In genomic region chr11:9982796-9983579, GRCh38 we compare ENCODE assay signal across 1 cellular context.
TF ChIP-seq lines count a peak whose summit lies in the region.

No MANE protein-coding gene starts in this region.

TF ChIP-seq in H1, 55 proteins besides CTCF, POLR2A, EP300 and RAD21 (continued from another document):
- TF ChIP-seq, protein P1, sequence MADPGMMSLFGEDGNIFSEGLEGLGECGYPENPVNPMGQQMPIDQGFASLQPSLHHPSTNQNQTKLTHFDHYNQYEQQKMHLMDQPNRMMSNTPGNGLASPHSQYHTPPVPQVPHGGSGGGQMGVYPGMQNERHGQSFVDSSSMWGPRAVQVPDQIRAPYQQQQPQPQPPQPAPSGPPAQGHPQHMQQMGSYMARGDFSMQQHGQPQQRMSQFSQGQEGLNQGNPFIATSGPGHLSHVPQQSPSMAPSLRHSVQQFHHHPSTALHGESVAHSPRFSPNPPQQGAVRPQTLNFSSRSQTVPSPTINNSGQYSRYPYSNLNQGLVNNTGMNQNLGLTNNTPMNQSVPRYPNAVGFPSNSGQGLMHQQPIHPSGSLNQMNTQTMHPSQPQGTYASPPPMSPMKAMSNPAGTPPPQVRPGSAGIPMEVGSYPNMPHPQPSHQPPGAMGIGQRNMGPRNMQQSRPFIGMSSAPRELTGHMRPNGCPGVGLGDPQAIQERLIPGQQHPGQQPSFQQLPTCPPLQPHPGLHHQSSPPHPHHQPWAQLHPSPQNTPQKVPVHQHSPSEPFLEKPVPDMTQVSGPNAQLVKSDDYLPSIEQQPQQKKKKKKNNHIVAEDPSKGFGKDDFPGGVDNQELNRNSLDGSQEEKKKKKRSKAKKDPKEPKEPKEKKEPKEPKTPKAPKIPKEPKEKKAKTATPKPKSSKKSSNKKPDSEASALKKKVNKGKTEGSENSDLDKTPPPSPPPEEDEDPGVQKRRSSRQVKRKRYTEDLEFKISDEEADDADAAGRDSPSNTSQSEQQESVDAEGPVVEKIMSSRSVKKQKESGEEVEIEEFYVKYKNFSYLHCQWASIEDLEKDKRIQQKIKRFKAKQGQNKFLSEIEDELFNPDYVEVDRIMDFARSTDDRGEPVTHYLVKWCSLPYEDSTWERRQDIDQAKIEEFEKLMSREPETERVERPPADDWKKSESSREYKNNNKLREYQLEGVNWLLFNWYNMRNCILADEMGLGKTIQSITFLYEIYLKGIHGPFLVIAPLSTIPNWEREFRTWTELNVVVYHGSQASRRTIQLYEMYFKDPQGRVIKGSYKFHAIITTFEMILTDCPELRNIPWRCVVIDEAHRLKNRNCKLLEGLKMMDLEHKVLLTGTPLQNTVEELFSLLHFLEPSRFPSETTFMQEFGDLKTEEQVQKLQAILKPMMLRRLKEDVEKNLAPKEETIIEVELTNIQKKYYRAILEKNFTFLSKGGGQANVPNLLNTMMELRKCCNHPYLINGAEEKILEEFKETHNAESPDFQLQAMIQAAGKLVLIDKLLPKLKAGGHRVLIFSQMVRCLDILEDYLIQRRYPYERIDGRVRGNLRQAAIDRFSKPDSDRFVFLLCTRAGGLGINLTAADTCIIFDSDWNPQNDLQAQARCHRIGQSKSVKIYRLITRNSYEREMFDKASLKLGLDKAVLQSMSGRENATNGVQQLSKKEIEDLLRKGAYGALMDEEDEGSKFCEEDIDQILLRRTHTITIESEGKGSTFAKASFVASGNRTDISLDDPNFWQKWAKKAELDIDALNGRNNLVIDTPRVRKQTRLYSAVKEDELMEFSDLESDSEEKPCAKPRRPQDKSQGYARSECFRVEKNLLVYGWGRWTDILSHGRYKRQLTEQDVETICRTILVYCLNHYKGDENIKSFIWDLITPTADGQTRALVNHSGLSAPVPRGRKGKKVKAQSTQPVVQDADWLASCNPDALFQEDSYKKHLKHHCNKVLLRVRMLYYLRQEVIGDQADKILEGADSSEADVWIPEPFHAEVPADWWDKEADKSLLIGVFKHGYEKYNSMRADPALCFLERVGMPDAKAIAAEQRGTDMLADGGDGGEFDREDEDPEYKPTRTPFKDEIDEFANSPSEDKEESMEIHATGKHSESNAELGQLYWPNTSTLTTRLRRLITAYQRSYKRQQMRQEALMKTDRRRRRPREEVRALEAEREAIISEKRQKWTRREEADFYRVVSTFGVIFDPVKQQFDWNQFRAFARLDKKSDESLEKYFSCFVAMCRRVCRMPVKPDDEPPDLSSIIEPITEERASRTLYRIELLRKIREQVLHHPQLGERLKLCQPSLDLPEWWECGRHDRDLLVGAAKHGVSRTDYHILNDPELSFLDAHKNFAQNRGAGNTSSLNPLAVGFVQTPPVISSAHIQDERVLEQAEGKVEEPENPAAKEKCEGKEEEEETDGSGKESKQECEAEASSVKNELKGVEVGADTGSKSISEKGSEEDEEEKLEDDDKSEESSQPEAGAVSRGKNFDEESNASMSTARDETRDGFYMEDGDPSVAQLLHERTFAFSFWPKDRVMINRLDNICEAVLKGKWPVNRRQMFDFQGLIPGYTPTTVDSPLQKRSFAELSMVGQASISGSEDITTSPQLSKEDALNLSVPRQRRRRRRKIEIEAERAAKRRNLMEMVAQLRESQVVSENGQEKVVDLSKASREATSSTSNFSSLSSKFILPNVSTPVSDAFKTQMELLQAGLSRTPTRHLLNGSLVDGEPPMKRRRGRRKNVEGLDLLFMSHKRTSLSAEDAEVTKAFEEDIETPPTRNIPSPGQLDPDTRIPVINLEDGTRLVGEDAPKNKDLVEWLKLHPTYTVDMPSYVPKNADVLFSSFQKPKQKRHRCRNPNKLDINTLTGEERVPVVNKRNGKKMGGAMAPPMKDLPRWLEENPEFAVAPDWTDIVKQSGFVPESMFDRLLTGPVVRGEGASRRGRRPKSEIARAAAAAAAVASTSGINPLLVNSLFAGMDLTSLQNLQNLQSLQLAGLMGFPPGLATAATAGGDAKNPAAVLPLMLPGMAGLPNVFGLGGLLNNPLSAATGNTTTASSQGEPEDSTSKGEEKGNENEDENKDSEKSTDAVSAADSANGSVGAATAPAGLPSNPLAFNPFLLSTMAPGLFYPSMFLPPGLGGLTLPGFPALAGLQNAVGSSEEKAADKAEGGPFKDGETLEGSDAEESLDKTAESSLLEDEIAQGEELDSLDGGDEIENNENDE (IDR thresholded peaks at IDR 0.05; ENCODE audit: insufficient replicate concordance, low read length), result no peak
